1 cellular context compared by ENCODE assay signal in genomic region chr19:8377598-8377997, GRCh38.
TF ChIP-seq lines count a peak whose summit lies in the region.

No MANE protein-coding gene starts in this region.

TF ChIP-seq in IMR-90, 13 proteins besides CTCF, POLR2A, EP300 and RAD21:
- TF ChIP-seq MXI1 (IDR thresholded peaks at IDR 0.05; ENCODE audit: borderline replicate concordance, low read depth, low read length) (no peak), FOS (IDR thresholded peaks at IDR 0.05; ENCODE audit: low read depth, low read length) (no peak), MAZ (IDR thresholded peaks at IDR 0.05; ENCODE audit: borderline replicate concordance, low read depth, low read length) (no peak), RFX5 (IDR thresholded peaks at IDR 0.05; ENCODE audit: low read depth, low read length) (no peak), USF2 (IDR thresholded peaks at IDR 0.05; ENCODE audit: low read depth, low read length) (no peak), ELK1 (IDR thresholded peaks at IDR 0.05; ENCODE audit: borderline replicate concordance, low read depth, low read length) (no peak)
TF ChIP-seq in IMR-90: peak in this region for 0.
